In genomic region chr2:98825404-98825803, GRCh38 we compare ENCODE assay signal across 17 cellular contexts.
"Had no signal": no experiment of that assay in that cellular context is flagged by ENCODE, and none has a peak within 500 bp of the region (broad histone marks: within the 10 kb centered on the region; RNA-seq: fewer than 3 reads in every experiment).

No MANE protein-coding gene starts in this region.

- H3K4me2 ChIP-seq: hepatocyte had no signal

- H3K27ac ChIP-seq: hepatocyte, testis had no signal

- H3K27me3 Mint-ChIP-seq: activated naive CD8-positive, alpha-beta T cell treated with anti-CD3 and anti-CD28 coated beads for 36 hours; activated T-cell treated with anti-CD3 and anti-CD28 coated beads, Interleukin-2, amount 50 U/mL, for 24 hours had no signal

- DNase-seq: activated CD4-positive, alpha-beta T cell treated with anti-CD3 and anti-CD28 coated beads for 1 hour; activated CD4-positive, alpha-beta T cell treated with anti-CD3 and anti-CD28 coated beads, Interleukin-2, amount 50 U/mL, for 48 hours; activated CD8-positive, alpha-beta memory T cell treated with anti-CD3 and anti-CD28 coated beads, Interleukin-2, amount 10 ng/mL, durations not matched to agents 7 days and 5 days; activated effector memory CD4-positive, alpha-beta T cell treated with anti-CD3 and anti-CD28 coated beads, Interleukin-2, amount 50 U/mL, for 16 hours; activated naive CD8-positive, alpha-beta T cell treated with anti-CD3 and anti-CD28 coated beads for 36 hours; activated T-cell treated with anti-CD3 and anti-CD28 coated beads, Interleukin-2, amount 50 U/mL, for 24 hours; aorta; kidney; naive B cell; nucleus accumbens; stimulated activated naive CD4-positive, alpha-beta T cell; testis had no signal

- H3K79me2 ChIP-seq: hepatocyte had no signal

- H3K36me3 Mint-ChIP-seq: activated CD8-positive, alpha-beta memory T cell treated with anti-CD3 and anti-CD28 coated beads, Interleukin-2, amount 10 ng/mL, durations not matched to agents 7 days and 5 days; activated naive CD8-positive, alpha-beta T cell treated with anti-CD3 and anti-CD28 coated beads for 36 hours; naive B cell had no signal

- H3K9me3 ChIP-seq: testis had no signal

- H3K36me3 ChIP-seq: gastroesophageal sphincter had no signal

- H3K4me3 Mint-ChIP-seq: activated CD8-positive, alpha-beta memory T cell treated with anti-CD3 and anti-CD28 coated beads, Interleukin-2, amount 10 ng/mL, durations not matched to agents 7 days and 5 days; activated naive CD8-positive, alpha-beta T cell treated with anti-CD3 and anti-CD28 coated beads for 36 hours; activated T-cell treated with anti-CD3 and anti-CD28 coated beads, Interleukin-2, amount 50 U/mL, for 24 hours; naive B cell; T-helper 2 cell treated with Interferon-gamma antibody and Interleukin-4, amounts not matched to agents 5 μg/mL and 100 μg/mL, for 36 hours had no signal

- H3K9me3 Mint-ChIP-seq: activated naive CD8-positive, alpha-beta T cell treated with anti-CD3 and anti-CD28 coated beads for 36 hours; activated T-cell treated with anti-CD3 and anti-CD28 coated beads, Interleukin-2, amount 50 U/mL, for 24 hours; naive B cell; T-helper 2 cell treated with Interferon-gamma antibody and Interleukin-4, amounts not matched to agents 5 μg/mL and 100 μg/mL, for 36 hours had no signal

- ATAC-seq: activated CD8-positive, alpha-beta memory T cell treated with anti-CD3 and anti-CD28 coated beads, Interleukin-2, amount 10 ng/mL, durations not matched to agents 7 days and 5 days; gastroesophageal sphincter; sciatic nerve had no signal

- H3K27me3 ChIP-seq: testis had no signal

- H3K27ac Mint-ChIP-seq: activated CD8-positive, alpha-beta memory T cell treated with anti-CD3 and anti-CD28 coated beads, Interleukin-2, amount 10 ng/mL, durations not matched to agents 7 days and 5 days; activated naive CD8-positive, alpha-beta T cell treated with anti-CD3 and anti-CD28 coated beads for 36 hours; activated T-cell treated with anti-CD3 and anti-CD28 coated beads, Interleukin-2, amount 50 U/mL, for 24 hours; naive B cell; progenitor cell of endocrine pancreas; T-helper 2 cell treated with Interferon-gamma antibody and Interleukin-4, amounts not matched to agents 5 μg/mL and 100 μg/mL, for 36 hours had no signal

- H3K4me3 ChIP-seq: gastroesophageal sphincter, hepatocyte, testis had no signal

- H2AFZ ChIP-seq: hepatocyte had no signal
